1 cellular context compared by ENCODE assay signal in genomic region chr7:29071203-29071804, GRCh38.
TF ChIP-seq lines count a peak whose summit lies in the region.

No MANE protein-coding gene starts in this region.

TF ChIP-seq in GM23338, 12 proteins besides CTCF, POLR2A, EP300 and RAD21 (continued from another document):
- TF ChIP-seq, protein P1, sequence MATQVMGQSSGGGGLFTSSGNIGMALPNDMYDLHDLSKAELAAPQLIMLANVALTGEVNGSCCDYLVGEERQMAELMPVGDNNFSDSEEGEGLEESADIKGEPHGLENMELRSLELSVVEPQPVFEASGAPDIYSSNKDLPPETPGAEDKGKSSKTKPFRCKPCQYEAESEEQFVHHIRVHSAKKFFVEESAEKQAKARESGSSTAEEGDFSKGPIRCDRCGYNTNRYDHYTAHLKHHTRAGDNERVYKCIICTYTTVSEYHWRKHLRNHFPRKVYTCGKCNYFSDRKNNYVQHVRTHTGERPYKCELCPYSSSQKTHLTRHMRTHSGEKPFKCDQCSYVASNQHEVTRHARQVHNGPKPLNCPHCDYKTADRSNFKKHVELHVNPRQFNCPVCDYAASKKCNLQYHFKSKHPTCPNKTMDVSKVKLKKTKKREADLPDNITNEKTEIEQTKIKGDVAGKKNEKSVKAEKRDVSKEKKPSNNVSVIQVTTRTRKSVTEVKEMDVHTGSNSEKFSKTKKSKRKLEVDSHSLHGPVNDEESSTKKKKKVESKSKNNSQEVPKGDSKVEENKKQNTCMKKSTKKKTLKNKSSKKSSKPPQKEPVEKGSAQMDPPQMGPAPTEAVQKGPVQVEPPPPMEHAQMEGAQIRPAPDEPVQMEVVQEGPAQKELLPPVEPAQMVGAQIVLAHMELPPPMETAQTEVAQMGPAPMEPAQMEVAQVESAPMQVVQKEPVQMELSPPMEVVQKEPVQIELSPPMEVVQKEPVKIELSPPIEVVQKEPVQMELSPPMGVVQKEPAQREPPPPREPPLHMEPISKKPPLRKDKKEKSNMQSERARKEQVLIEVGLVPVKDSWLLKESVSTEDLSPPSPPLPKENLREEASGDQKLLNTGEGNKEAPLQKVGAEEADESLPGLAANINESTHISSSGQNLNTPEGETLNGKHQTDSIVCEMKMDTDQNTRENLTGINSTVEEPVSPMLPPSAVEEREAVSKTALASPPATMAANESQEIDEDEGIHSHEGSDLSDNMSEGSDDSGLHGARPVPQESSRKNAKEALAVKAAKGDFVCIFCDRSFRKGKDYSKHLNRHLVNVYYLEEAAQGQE (IDR thresholded peaks at IDR 0.05; ENCODE audit: unreplicated experiment) = no peak
- TF ChIP-seq ZNF331 (CRISPR knock-in tag; IDR thresholded peaks at IDR 0.05; ENCODE audit: low read depth) = no peak
- no peak for TF ChIP-seq POLR2AphosphoS5 (IDR thresholded peaks at IDR 0.05; ENCODE audit: low read depth)
- no peak for TF ChIP-seq CREB1 (CRISPR knock-in tag; IDR thresholded peaks at IDR 0.05; ENCODE audit: low read depth)
